18 cellular contexts compared by ENCODE assay signal in genomic region chrX:116873678-116874077, GRCh38.
A peak's percentile ranks its signal among the peaks of the same experiment; 100 is the strongest.
DNase-seq lines count a peak whose midpoint lies in the region; ATAC-seq and TF ChIP-seq lines count a peak whose summit lies in the region.
"Had no signal": no experiment of that assay in that cellular context is flagged by ENCODE, and none has a peak within 500 bp of the region (broad histone marks: within the 10 kb centered on the region; RNA-seq: fewer than 3 reads in every experiment).

No MANE protein-coding gene starts in this region.

- H3K9me2 ChIP-seq in PC-3 (replicated peaks; ENCODE audit: low read length) = no peaks in the 10 kb centered on the region

- no peaks in the 10 kb centered on the region for H3K9me3 Mint-ChIP-seq in chondrocyte (ENCODE audit: low read depth)
- H3K9me3 Mint-ChIP-seq: activated T-cell treated with anti-CD3 and anti-CD28 coated beads, Interleukin-2, amount 50 U/mL, for 24 hours; stimulated activated naive B cell treated with anti-CD40 and anti-IgM and Interleukin-4, amounts not matched to agents 10 μg/mL and 1 μg/mL and 100 μg/mL, for 72 hours had no signal

- DNase-seq in COLO829 (ENCODE audit: low spot score) (peak; percentile 20), PC-3 (peak; percentile 42), epithelial cell of prostate (ENCODE audit: low read depth, low spot score) (peak; percentile 1), osteoblast (ENCODE audit: insufficient read length, low spot score, missing footprints) (peak; percentile 49), upper lobe of left lung (no peak), chondrocyte (ENCODE audit: low spot score) (no peak), sciatic nerve (ENCODE audit: low spot score) (no peak)
- no peak for DNase-seq in effector memory CD4-positive, alpha-beta T cell
- DNase-seq: activated T-cell treated with anti-CD3 and anti-CD28 coated beads, Interleukin-2, amount 50 U/mL, for 24 hours; DMS153; GOT3; NCI-H1092 treated with DMSO at 0.1 percent for 48 hours; stimulated activated naive B cell treated with anti-CD40 and anti-IgM and Interleukin-4, amounts not matched to agents 10 μg/mL and 1 μg/mL and 100 μg/mL, for 72 hours had no signal

- ATAC-seq in PC-3 = peak; percentile 43
- ATAC-seq in upper lobe of left lung (ENCODE audit: low FRiP score in 2 of 2) = no peak
- no peak for ATAC-seq in sciatic nerve
- ATAC-seq: stimulated activated naive B cell treated with anti-CD40 and anti-IgM and Interleukin-4, amounts not matched to agents 10 μg/mL and 1 μg/mL and 100 μg/mL, for 72 hours had no signal

- no peaks in the 10 kb centered on the region for H3K27me3 Mint-ChIP-seq in chondrocyte (ENCODE audit: low read depth)
- H3K27me3 Mint-ChIP-seq: activated naive CD8-positive, alpha-beta T cell; stimulated activated naive B cell treated with anti-CD40 and anti-IgM and Interleukin-4, amounts not matched to agents 10 μg/mL and 1 μg/mL and 100 μg/mL, for 72 hours had no signal

- no peaks in the 10 kb centered on the region for H3F3A ChIP-seq in PC-3 (ENCODE audit: low read length, unreplicated experiment)

- H3K9ac ChIP-seq in PC-3 (ENCODE audit: low read length) = no peak overlapping the region
- H3K9ac ChIP-seq: BLaER1 had no signal

- H3K79me2 ChIP-seq in PC-3 (ENCODE audit: low read length) (no peaks in the 10 kb centered on the region), osteoblast (ENCODE audit: insufficient read depth, low read length) (no peaks in the 10 kb centered on the region)

- H3K27me3 ChIP-seq in PC-3 (ENCODE audit: low read length) (no peaks in the 10 kb centered on the region), osteoblast (ENCODE audit: insufficient read depth, low read length) (no peaks in the 10 kb centered on the region), upper lobe of left lung (no peaks in the 10 kb centered on the region)
- no peaks in the 10 kb centered on the region for H3K27me3 ChIP-seq in effector memory CD4-positive, alpha-beta T cell (replicated peaks; ENCODE audit: control insufficient read depth, insufficient read depth, low read length, poor library complexity, severe bottlenecking)
- H3K27me3 ChIP-seq: neutrophil had no signal

- intact Hi-C loops in PC-3 (cut with micrococcal nuclease) = no loop called here
- intact Hi-C loops in sciatic nerve (cut with DNase I) = no loop called here

- no peak overlapping the region for H2AFZ ChIP-seq in PC-3 (ENCODE audit: low read length)
- H2AFZ ChIP-seq in osteoblast (ENCODE audit: low read length) = no peak overlapping the region

- H3K27ac ChIP-seq in PC-3 (ENCODE audit: low read length) = peak overlapping the region; percentile 23; the same call in 1 of the 2 replicates
- no peak overlapping the region for H3K27ac ChIP-seq in epithelial cell of prostate
- no peak overlapping the region for H3K27ac ChIP-seq in osteoblast (ENCODE audit: low read depth, low read length)
- no peak overlapping the region for H3K27ac ChIP-seq in upper lobe of left lung
- no peak overlapping the region for H3K27ac ChIP-seq in effector memory CD4-positive, alpha-beta T cell (ENCODE audit: insufficient read depth, low read length, poor library complexity, severe bottlenecking)
- H3K27ac ChIP-seq: BLaER1, neutrophil, SK-N-MC, skin epidermis had no signal

- H3K36me3 Mint-ChIP-seq in chondrocyte (ENCODE audit: low read depth) = no peaks in the 10 kb centered on the region
- H3K36me3 Mint-ChIP-seq: activated naive CD8-positive, alpha-beta T cell; stimulated activated naive B cell treated with anti-CD40 and anti-IgM and Interleukin-4, amounts not matched to agents 10 μg/mL and 1 μg/mL and 100 μg/mL, for 72 hours had no signal

- H3K4me3 Mint-ChIP-seq in chondrocyte (ENCODE audit: unreplicated experiment) = no peak overlapping the region
- H3K4me3 Mint-ChIP-seq: activated naive CD8-positive, alpha-beta T cell; activated T-cell treated with anti-CD3 and anti-CD28 coated beads, Interleukin-2, amount 50 U/mL, for 24 hours; stimulated activated naive B cell treated with anti-CD40 and anti-IgM and Interleukin-4, amounts not matched to agents 10 μg/mL and 1 μg/mL and 100 μg/mL, for 72 hours had no signal

- H3K4me1 ChIP-seq in PC-3 (ENCODE audit: insufficient read depth, low read length) = no peaks in the 10 kb centered on the region
- H3K4me1 ChIP-seq in osteoblast (ENCODE audit: insufficient read depth, low read length) = no peaks in the 10 kb centered on the region
- no peaks in the 10 kb centered on the region for H3K4me1 ChIP-seq in upper lobe of left lung
- H3K4me1 ChIP-seq in effector memory CD4-positive, alpha-beta T cell (ENCODE audit: control insufficient read depth, insufficient read depth, low read length, poor library complexity, severe bottlenecking) = no peaks in the 10 kb centered on the region
- H3K4me1 ChIP-seq: BLaER1 had no signal

- H3K9me3 ChIP-seq in PC-3 (ENCODE audit: low read length) = no peaks in the 10 kb centered on the region
- H3K9me3 ChIP-seq in osteoblast (ENCODE audit: low read depth, low read length) = no peaks in the 10 kb centered on the region
- H3K9me3 ChIP-seq in upper lobe of left lung = no peaks in the 10 kb centered on the region
- no peaks in the 10 kb centered on the region for H3K9me3 ChIP-seq in effector memory CD4-positive, alpha-beta T cell (ENCODE audit: control insufficient read depth, low read length)
- H3K9me3 ChIP-seq: BLaER1, neutrophil had no signal

- TF ChIP-seq CTCF in PC-3 (conservative IDR thresholded peaks at IDR 0.05; ENCODE audit: low read depth, low read length) (no peak), osteoblast (IDR thresholded peaks at IDR 0.05; ENCODE audit: extremely low read depth, low read depth, low read length) (no peak), upper lobe of left lung (IDR thresholded peaks at IDR 0.05) (no peak), chondrocyte (IDR thresholded peaks at IDR 0.05) (no peak)

- BruUV-seq in PC-3 (replicated peaks; lab: Mats Ljungman, UMichigan) = no TSS peak

- H3K4me2 ChIP-seq in PC-3 (ENCODE audit: low read length) = no peak overlapping the region
- H3K4me2 ChIP-seq in osteoblast (ENCODE audit: insufficient read depth, low read length) = no peak overlapping the region
- H3K4me2 ChIP-seq: BLaER1 had no signal

- H3K4me1 Mint-ChIP-seq in chondrocyte (ENCODE audit: low read depth) = peaks cover 3% of the 10 kb centered on the region
- H3K4me1 Mint-ChIP-seq: stimulated activated naive B cell treated with anti-CD40 and anti-IgM and Interleukin-4, amounts not matched to agents 10 μg/mL and 1 μg/mL and 100 μg/mL, for 72 hours had no signal

- no peak for TF ChIP-seq EP300 in upper lobe of left lung (IDR thresholded peaks at IDR 0.05)

- TF ChIP-seq POLR2A in upper lobe of left lung (IDR thresholded peaks at IDR 0.05) = no peak

- POLR2A ChIA-PET in PC-3 (lab: Charles Lee; ENCODE audit: unreplicated experiment) = no interaction called here

- H3K4me3 ChIP-seq in PC-3 (ENCODE audit: low read length) (no peak overlapping the region), osteoblast (ENCODE audit: insufficient read depth, low read length) (no peak overlapping the region), upper lobe of left lung (no peak overlapping the region)
- H3K4me3 ChIP-seq in effector memory CD4-positive, alpha-beta T cell (ENCODE audit: insufficient read depth, low read depth, low read length, poor library complexity, severe bottlenecking) = no peak overlapping the region
- H3K4me3 ChIP-seq: BLaER1, SK-N-MC, skin epidermis had no signal

- 46 to 71% methylated on average over 3 of the region's 3 CpGs for WGBS in upper lobe of left lung, 2 donors

- H3K36me3 ChIP-seq in PC-3 (ENCODE audit: low read depth, low read length) = no peaks in the 10 kb centered on the region
- no peaks in the 10 kb centered on the region for H3K36me3 ChIP-seq in osteoblast (ENCODE audit: insufficient read depth, low read length)
- H3K36me3 ChIP-seq in upper lobe of left lung = no peaks in the 10 kb centered on the region
- no peaks in the 10 kb centered on the region for H3K36me3 ChIP-seq in effector memory CD4-positive, alpha-beta T cell (ENCODE audit: control insufficient read depth, insufficient read depth, low read length)
- H3K36me3 ChIP-seq: BLaER1, neutrophil had no signal

- CTCF ChIA-PET in PC-3 (lab: Charles Lee) = no interaction called here

- H3K27ac Mint-ChIP-seq in chondrocyte (ENCODE audit: unreplicated experiment) = no peak overlapping the region
- H3K27ac Mint-ChIP-seq: activated naive CD8-positive, alpha-beta T cell; activated T-cell treated with anti-CD3 and anti-CD28 coated beads, Interleukin-2, amount 50 U/mL, for 24 hours; stimulated activated naive B cell treated with anti-CD40 and anti-IgM and Interleukin-4, amounts not matched to agents 10 μg/mL and 1 μg/mL and 100 μg/mL, for 72 hours had no signal

- H4K20me1 ChIP-seq in PC-3 (ENCODE audit: low read length) (no peaks in the 10 kb centered on the region), osteoblast (ENCODE audit: insufficient read depth, low read length) (no peaks in the 10 kb centered on the region)
- H4K20me1 ChIP-seq: BLaER1 had no signal

Comparison
In these comparisons a context has a peak if more than half of its experiments do, and no peak if none do; other contexts are left out.
1. DNase-seq: peak in COLO829 (single experiment), PC-3 (single experiment), epithelial cell of prostate (single experiment) and osteoblast (single experiment); none in upper lobe of left lung (0 of 2), chondrocyte (single experiment), sciatic nerve (single experiment) and effector memory CD4-positive, alpha-beta T cell (0 of 3).